In the genomic region with DNA sequence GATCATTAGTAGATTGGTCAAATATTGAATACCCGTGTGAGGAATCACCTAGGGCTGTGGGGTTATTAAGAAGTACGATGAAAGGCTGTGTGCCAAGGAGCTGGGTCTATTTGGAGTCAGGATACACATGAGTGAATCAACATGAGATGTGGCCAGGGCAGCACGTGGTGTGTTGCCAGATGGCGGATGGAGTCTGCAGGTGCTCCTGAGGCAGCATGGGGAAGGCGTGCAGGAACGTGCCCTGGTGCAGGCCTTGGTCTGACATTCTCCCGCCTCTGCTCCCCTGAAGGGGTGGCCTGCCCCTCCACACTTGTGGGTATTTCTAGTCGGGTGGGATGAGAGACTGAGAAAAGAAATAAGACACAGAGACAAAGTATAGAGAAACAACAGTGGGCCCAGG, we compare ENCODE assay signal across 25 cellular contexts. TPM values are rescaled to one million over a fixed set of nuclear protein-coding genes. Genes with fewer than 3 reads are reported as not detected.
DNase-seq lines count a peak whose midpoint lies in the region; ATAC-seq and TF ChIP-seq lines count a peak whose summit lies in the region.
"Had no signal": no experiment of that assay in that cellular context is flagged by ENCODE, and none has a peak within 500 bp of the region (broad histone marks: within the 10 kb centered on the region; RNA-seq: fewer than 3 reads in every experiment).

No MANE protein-coding gene starts in this region.

- CTCF ChIA-PET in activated naive CD4-positive, alpha-beta T cell treated with anti-CD3 and anti-CD28 coated beads, Interleukin-2, amount 10 ng/mL, durations not matched to agents 7 days and 5 days (lab: Charles Lee): interaction anchor here (0.7 to 0.8 kb wide), 2 partner anchors 15 to 374 kb away, joined by 3 to 4 read pairs; no protein-coding TSS in a partner anchor
- CTCF ChIA-PET in activated naive CD4-positive, alpha-beta T cell treated with anti-CD3 and anti-CD28 coated beads for 36 hours (lab: Charles Lee): interaction anchor here (0.5 kb wide), 1 partner anchor 423 kb away, joined by 3 read pairs; no protein-coding TSS in a partner anchor
- CTCF ChIA-PET in T-cell (lab: Charles Lee): no interaction called here

- peaks cover 77% of the 10 kb centered on the region for H3K36me3 Mint-ChIP-seq in activated naive CD4-positive, alpha-beta T cell treated with anti-CD3 and anti-CD28 coated beads, Interleukin-2, amount 10 ng/mL, durations not matched to agents 7 days and 5 days
- peaks cover 49% of the 10 kb centered on the region for H3K36me3 Mint-ChIP-seq in activated naive CD4-positive, alpha-beta T cell treated with anti-CD3 and anti-CD28 coated beads for 36 hours (ENCODE audit: low read depth)
- H3K36me3 Mint-ChIP-seq in activated T-helper 17 cell treated with anti-CD3 and anti-CD28 coated beads, Interleukin-2, amount 50 U/mL, for 72 hours (ENCODE audit: low read depth): peaks cover 100% of the 10 kb centered on the region
- H3K36me3 Mint-ChIP-seq in nephron progenitor cell (ENCODE audit: low read depth): peaks cover 79% of the 10 kb centered on the region
- peaks cover 68% of the 10 kb centered on the region for H3K36me3 Mint-ChIP-seq in T-cell

- H3K27ac Mint-ChIP-seq in activated naive CD4-positive, alpha-beta T cell treated with anti-CD3 and anti-CD28 coated beads, Interleukin-2, amount 10 ng/mL, durations not matched to agents 7 days and 5 days: peak overlapping the region; percentile 69
- no peak overlapping the region for H3K27ac Mint-ChIP-seq in activated naive CD4-positive, alpha-beta T cell treated with anti-CD3 and anti-CD28 coated beads for 36 hours
- H3K27ac Mint-ChIP-seq in activated T-helper 17 cell treated with anti-CD3 and anti-CD28 coated beads, Interleukin-2, amount 50 U/mL, for 72 hours: peak overlapping the region; percentile 22
- H3K27ac Mint-ChIP-seq in nephron progenitor cell (peak overlapping the region; percentile 86), T-cell (no peak overlapping the region)
- H3K27ac Mint-ChIP-seq: activated naive CD8-positive, alpha-beta T cell; activated T-helper 1 cell treated with anti-CD3 and anti-CD28 coated beads, Interleukin-12 subunit alpha, Interleukin-12 subunit beta, Interleukin-2, Interleukin-4 antibody, amounts not matched to agents 30 ng/mL and 10 ng/mL and 1 ng/mL, durations not matched to agents 14 hours and 24 hours and 36 hours; naive B cell had no signal

- DNase-seq in activated naive CD4-positive, alpha-beta T cell treated with anti-CD3 and anti-CD28 coated beads, Interleukin-2, amount 10 ng/mL, durations not matched to agents 7 days and 5 days: no peak
- no peak for DNase-seq in activated naive CD4-positive, alpha-beta T cell treated with anti-CD3 and anti-CD28 coated beads for 36 hours
- DNase-seq in NCI-H1105 (lab: John Stamatoyannopoulos, UW) (peak; percentile 51), nephron progenitor cell (no peak), Right ventricle myocardium inferior (ENCODE audit: missing footprints) (no peak), T-cell (no peak), NCI-H1436 treated with DMSO at 0.1 percent for 48 hours (lab: John Stamatoyannopoulos, UW) (no peak)
- DNase-seq: activated CD4-positive, alpha-beta T cell treated with anti-CD3 and anti-CD28 coated beads for 48 hours; AML-193; CD4-positive, alpha-beta memory T cell; IMR-90; left ventricle myocardium superior; naive B cell; NCI-H1048; NCI-H2029 treated with DMSO at 0.1 percent for 48 hours; NCI-H774; SK-N-SH; trophoblast cell had no signal

- H3K27me3 Mint-ChIP-seq in activated naive CD4-positive, alpha-beta T cell treated with anti-CD3 and anti-CD28 coated beads, Interleukin-2, amount 10 ng/mL, durations not matched to agents 7 days and 5 days: no peaks in the 10 kb centered on the region
- H3K27me3 Mint-ChIP-seq in activated naive CD4-positive, alpha-beta T cell treated with anti-CD3 and anti-CD28 coated beads for 36 hours (ENCODE audit: low read depth): no peaks in the 10 kb centered on the region
- H3K27me3 Mint-ChIP-seq in activated T-helper 17 cell treated with anti-CD3 and anti-CD28 coated beads, Interleukin-2, amount 50 U/mL, for 72 hours: no peaks in the 10 kb centered on the region
- H3K27me3 Mint-ChIP-seq in nephron progenitor cell (ENCODE audit: low read depth, poor library complexity): no peaks in the 10 kb centered on the region
- no peaks in the 10 kb centered on the region for H3K27me3 Mint-ChIP-seq in T-cell
- H3K27me3 Mint-ChIP-seq: activated naive CD8-positive, alpha-beta T cell; CD4-positive, alpha-beta memory T cell; naive B cell had no signal

- intact Hi-C loops in activated naive CD4-positive, alpha-beta T cell treated with anti-CD3 and anti-CD28 coated beads for 36 hours (cut with micrococcal nuclease): no loop called here
- intact Hi-C loops in Right ventricle myocardium inferior (cut with DNase I): no loop called here

- H3K9me3 Mint-ChIP-seq in activated naive CD4-positive, alpha-beta T cell treated with anti-CD3 and anti-CD28 coated beads, Interleukin-2, amount 10 ng/mL, durations not matched to agents 7 days and 5 days: no peaks in the 10 kb centered on the region
- no peaks in the 10 kb centered on the region for H3K9me3 Mint-ChIP-seq in activated naive CD4-positive, alpha-beta T cell treated with anti-CD3 and anti-CD28 coated beads for 36 hours
- H3K9me3 Mint-ChIP-seq in activated T-helper 17 cell treated with anti-CD3 and anti-CD28 coated beads, Interleukin-2, amount 50 U/mL, for 72 hours: no peaks in the 10 kb centered on the region
- H3K9me3 Mint-ChIP-seq in nephron progenitor cell (no peaks in the 10 kb centered on the region), T-cell (no peaks in the 10 kb centered on the region)
- H3K9me3 Mint-ChIP-seq: activated T-helper 1 cell treated with anti-CD3 and anti-CD28 coated beads, Interleukin-12 subunit alpha, Interleukin-12 subunit beta, Interleukin-2, Interleukin-4 antibody, amounts not matched to agents 30 ng/mL and 10 ng/mL and 1 ng/mL, durations not matched to agents 14 hours and 24 hours and 36 hours; CD4-positive, alpha-beta memory T cell; naive B cell had no signal

- TF ChIP-seq CTCF in nephron progenitor cell (IDR thresholded peaks at IDR 0.05): no peak

- POLR2A ChIA-PET in T-cell (lab: Charles Lee): interaction anchor here in 1 of 2 donors (0.6 kb wide), 1 partner anchor 380 kb away, joined by 7 read pairs; no protein-coding TSS in a partner anchor

- ATAC-seq in activated T-helper 17 cell treated with anti-CD3 and anti-CD28 coated beads, Interleukin-2, amount 50 U/mL, for 72 hours (replicated peaks): no peak
- no peak for ATAC-seq in Right ventricle myocardium inferior
- no peak for ATAC-seq in T-cell (replicated peaks in 1 of 4)
- ATAC-seq: A549, left ventricle myocardium superior had no signal

- H3K4me3 Mint-ChIP-seq in activated naive CD4-positive, alpha-beta T cell treated with anti-CD3 and anti-CD28 coated beads, Interleukin-2, amount 10 ng/mL, durations not matched to agents 7 days and 5 days: no peak overlapping the region
- H3K4me3 Mint-ChIP-seq in activated naive CD4-positive, alpha-beta T cell treated with anti-CD3 and anti-CD28 coated beads for 36 hours: no peak overlapping the region
- H3K4me3 Mint-ChIP-seq in activated T-helper 17 cell treated with anti-CD3 and anti-CD28 coated beads, Interleukin-2, amount 50 U/mL, for 72 hours: no peak overlapping the region
- H3K4me3 Mint-ChIP-seq in nephron progenitor cell (no peak overlapping the region), T-cell (no peak overlapping the region)
- H3K4me3 Mint-ChIP-seq: activated naive CD8-positive, alpha-beta T cell; activated T-helper 1 cell treated with anti-CD3 and anti-CD28 coated beads, Interleukin-12 subunit alpha, Interleukin-12 subunit beta, Interleukin-2, Interleukin-4 antibody, amounts not matched to agents 30 ng/mL and 10 ng/mL and 1 ng/mL, durations not matched to agents 14 hours and 24 hours and 36 hours; CD4-positive, alpha-beta memory T cell; naive B cell had no signal

- peaks cover 11% of the 10 kb centered on the region for H3K4me1 Mint-ChIP-seq in activated naive CD4-positive, alpha-beta T cell treated with anti-CD3 and anti-CD28 coated beads, Interleukin-2, amount 10 ng/mL, durations not matched to agents 7 days and 5 days
- peaks cover 1% of the 10 kb centered on the region for H3K4me1 Mint-ChIP-seq in activated naive CD4-positive, alpha-beta T cell treated with anti-CD3 and anti-CD28 coated beads for 36 hours (ENCODE audit: low read depth)
- H3K4me1 Mint-ChIP-seq in activated T-helper 17 cell treated with anti-CD3 and anti-CD28 coated beads, Interleukin-2, amount 50 U/mL, for 72 hours: no peaks in the 10 kb centered on the region
- H3K4me1 Mint-ChIP-seq in nephron progenitor cell: no peaks in the 10 kb centered on the region
- H3K4me1 Mint-ChIP-seq in T-cell: peaks cover 0 to 8% (median 2%) of the 10 kb centered on the region in 3 donors

RNA-seq across cellular contexts. Expression of a gene that starts 39.0 kb away (rescaled TPM):
- not detected for total RNA-seq in activated naive CD4-positive, alpha-beta T cell treated with anti-CD3 and anti-CD28 coated beads for 36 hours
- 1 to 10 TPM; 3.3 to 3.7 TPM for total RNA-seq in activated T-helper 17 cell treated with anti-CD3 and anti-CD28 coated beads, Interleukin-2, amount 50 U/mL, for 72 hours
- 0.51 TPM for total RNA-seq in Right ventricle myocardium inferior
- 1 to 10 TPM; 1.0 to 2.7 (median 2.3) TPM for total RNA-seq in T-cell
- total RNA-seq: dermis microvascular lymphatic vessel endothelial cell, glomerular endothelial cell, H4, IMR-90 had no signal

Comparison
In these comparisons a context has a peak if more than half of its experiments do, and no peak if none do; other contexts are left out.
1. H3K27ac Mint-ChIP-seq: peak in activated naive CD4-positive, alpha-beta T cell treated with anti-CD3 and anti-CD28 coated beads, Interleukin-2, amount 10 ng/mL, durations not matched to agents 7 days and 5 days (single experiment), activated T-helper 17 cell treated with anti-CD3 and anti-CD28 coated beads, Interleukin-2, amount 50 U/mL, for 72 hours (single experiment) and nephron progenitor cell (single experiment); none in activated naive CD4-positive, alpha-beta T cell treated with anti-CD3 and anti-CD28 coated beads for 36 hours (single experiment) and T-cell (0 of 2).
2. CTCF ChIA-PET loops: an anchor here in activated naive CD4-positive, alpha-beta T cell treated with anti-CD3 and anti-CD28 coated beads, Interleukin-2, amount 10 ng/mL, durations not matched to agents 7 days and 5 days (0.7 to 0.8 kb wide) and activated naive CD4-positive, alpha-beta T cell treated with anti-CD3 and anti-CD28 coated beads for 36 hours (0.5 kb wide); none called in T-cell.